24 cellular contexts compared by ENCODE assay signal in the genomic region with DNA sequence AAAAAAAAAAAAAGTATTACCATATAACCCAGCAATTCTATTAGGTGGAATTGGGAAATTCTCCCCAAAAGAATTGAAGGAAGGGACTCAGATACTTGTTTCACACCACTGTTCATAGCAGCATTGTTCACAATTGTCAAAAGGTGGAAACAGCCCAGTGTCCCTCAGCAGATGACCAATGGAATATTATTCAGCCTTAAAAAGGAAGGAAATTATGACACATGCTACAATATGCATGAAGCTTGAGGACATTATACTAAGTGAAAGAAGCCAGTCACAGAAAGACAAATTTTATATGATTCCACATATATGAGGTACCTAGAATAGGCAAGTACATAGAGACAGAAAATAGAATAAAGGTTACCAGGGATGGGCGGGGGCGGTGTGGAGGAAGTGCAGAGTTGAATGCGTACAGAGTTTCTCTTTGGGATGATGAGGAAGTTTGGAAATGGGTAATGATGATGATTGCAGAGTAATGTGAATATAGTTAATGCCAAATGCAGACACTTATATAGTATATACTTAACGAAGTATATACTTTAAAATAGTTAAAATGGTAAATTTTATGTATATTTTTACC. TPM values are rescaled to one million over a fixed set of nuclear protein-coding genes. Genes with fewer than 3 reads are reported as not detected.
DNase-seq lines count a peak whose midpoint lies in the region; ATAC-seq, FAIRE-seq and TF ChIP-seq lines count a peak whose summit lies in the region.
"Had no signal": no experiment of that assay in that cellular context is flagged by ENCODE, and none has a peak within 500 bp of the region (broad histone marks: within the 10 kb centered on the region; RNA-seq: fewer than 3 reads in every experiment).

No MANE protein-coding gene starts in this region.

- H3K4me1 Mint-ChIP-seq in T-helper 17 cell (peaks cover 45% of the 10 kb centered on the region), HFFc6 (ENCODE audit: low read depth) (peaks cover 63% of the 10 kb centered on the region)

- DNase-seq in cardiac muscle cell (ENCODE audit: low read depth in 1 of 2, low spot score in 1 of 2) (no peak), left cardiac atrium (no peak), T-helper 17 cell (no peak), K562 (ENCODE audit: extremely low read depth in 1 of 4, low spot score in 3 of 4) (no peak), neuronal stem cell (ENCODE audit: low spot score) (no peak), Karpas-422 (no peak), HFFc6 (no peak)
- DNase-seq: activated CD8-positive, alpha-beta memory T cell treated with anti-CD3 and anti-CD28 coated beads for 24 hours; activated effector memory CD4-positive, alpha-beta T cell treated with Interleukin-2 at 50 U/mL for 16 hours; Caco-2; DND-41; effector CD4-positive, alpha-beta T cell; kidney glomerular epithelial cell; mesendoderm; NCI-H1694; NCI-H2171 treated with DMSO at 0.1 percent for 48 hours; NCI-H526; stimulated activated CD4-positive, alpha-beta T cell treated with anti-CD3 and anti-CD28 coated beads, Interleukin-1b, Interleukin-23, amount 100 ng/mL, for 48 hours; stimulated activated naive CD4-positive, alpha-beta T cell; trophoblast cell had no signal

- H2BK120ac ChIP-seq in neuronal stem cell (ENCODE audit: low read depth, low read length): no peak overlapping the region

- H3K27me3 Mint-ChIP-seq in T-helper 17 cell: no peaks in the 10 kb centered on the region
- no peaks in the 10 kb centered on the region; the same call in 1 of the 2 replicates for H3K27me3 Mint-ChIP-seq in HFFc6 (ENCODE audit: insufficient read depth)

- peaks cover 86% of the 10 kb centered on the region for H3K79me2 ChIP-seq in K562 (ENCODE audit: control insufficient read depth, insufficient read depth, low read length)
- peaks cover 79% of the 10 kb centered on the region for H3K79me2 ChIP-seq in Karpas-422 (ENCODE audit: low read length)

- BruUV-seq in K562 (replicated peaks; lab: Mats Ljungman, UMichigan): no TSS peak

- WGBS in K562 (ENCODE audit: insufficient coverage, low coverage, missing lambda C conversion rate): 68% methylated on average over 4 of the region's 4 CpGs
- no CpG with 5 or more reads among the region's 4 CpGs for WGBS in neuronal stem cell (ENCODE audit: extremely low coverage in 2 of 2, insufficient read length in 2 of 2, insufficient replicate concordance in 1 of 2), 2 donors

- peaks cover 3% of the 10 kb centered on the region for H3K36me3 Mint-ChIP-seq in T-helper 17 cell (ENCODE audit: low read depth)
- H3K36me3 Mint-ChIP-seq in HFFc6 (ENCODE audit: low read depth): peaks cover 6% of the 10 kb centered on the region; the same call in 1 of the 2 replicates

- H2AFZ ChIP-seq in K562 (ENCODE audit: low read depth, low read length) (no peak overlapping the region), neuronal stem cell (ENCODE audit: low read length) (no peak overlapping the region), Karpas-422 (ENCODE audit: low read length) (no peak overlapping the region)
- H2AFZ ChIP-seq: GM23338 had no signal

- H4K91ac ChIP-seq in neuronal stem cell (ENCODE audit: low read depth, low read length, poor library complexity): no peak overlapping the region

- TF ChIP-seq POLR2A in K562 (conservative IDR thresholded peaks at IDR 0.05): no peak

- no peak for TF ChIP-seq CTCF in cardiac muscle cell (IDR thresholded peaks at IDR 0.05; ENCODE audit: low read depth, low read length)
- no peak for TF ChIP-seq CTCF in K562 (IDR thresholded peaks at IDR 0.05 in 2 of 3, conservative IDR thresholded peaks at IDR 0.05 in 1 of 3; ENCODE audit: insufficient read depth in 2 of 3, low read depth in 1 of 3, low read length in 3 of 3)
- TF ChIP-seq CTCF in HFFc6 (IDR thresholded peaks at IDR 0.05): no peak

- no peak overlapping the region for H3K18ac ChIP-seq in neuronal stem cell (ENCODE audit: low read length)

- no peak overlapping the region for H4K8ac ChIP-seq in neuronal stem cell (ENCODE audit: low read depth, low read length)

- CTCF ChIA-PET in K562 (lab: Yijun Ruan, JAX; ENCODE audit: low intra/inter-chr PET ratio): no interaction called here

- TF ChIP-seq RAD21 in K562 (CRISPR knock-in tag; conservative IDR thresholded peaks at IDR 0.05 in 1 of 2, IDR thresholded peaks at IDR 0.05 in 1 of 2): no peak

- H3K9ac ChIP-seq in K562 (ENCODE audit: insufficient read depth in 1 of 2, low read depth in 2 of 2, low read length in 2 of 2): no peak overlapping the region
- no peak overlapping the region for H3K9ac ChIP-seq in subcutaneous abdominal adipose tissue (ENCODE audit: low read length in 5 of 5)
- H3K9ac ChIP-seq in neuronal stem cell (ENCODE audit: low read depth, low read length, poor library complexity): no peak overlapping the region
- no peak overlapping the region for H3K9ac ChIP-seq in Karpas-422 (ENCODE audit: low read length)

- intact Hi-C loops in left cardiac atrium (cut with DNase I): no loop called here
- intact Hi-C loops in K562 (cut with micrococcal nuclease): loop anchor here (2.0 kb wide), 1 partner anchor 30 kb away; a partner anchor contains a TSS

- H3K27ac Mint-ChIP-seq in T-helper 17 cell: peak overlapping the region; percentile 94
- H3K27ac Mint-ChIP-seq in HFFc6: no peak overlapping the region
- H3K27ac Mint-ChIP-seq: GM23338 had no signal

- POLR2A ChIA-PET in K562 (lab: Yijun Ruan, JAX): interaction anchor here (0.6 kb wide), 1 partner anchor 558 kb away, joined by 3 read pairs; no protein-coding TSS in a partner anchor

- no peak overlapping the region for H3K4ac ChIP-seq in neuronal stem cell (ENCODE audit: low read length)

- in situ Hi-C loops in K562 (cut with MboI): no loop called here

- H3K36me3 ChIP-seq in cardiac muscle cell: no peaks in the 10 kb centered on the region
- peaks cover 5% of the 10 kb centered on the region; the same call in 1 of the 3 replicates for H3K36me3 ChIP-seq in K562 (ENCODE audit: control insufficient read depth, insufficient read depth, low read length)
- no peaks in the 10 kb centered on the region for H3K36me3 ChIP-seq in subcutaneous abdominal adipose tissue (ENCODE audit: control insufficient read depth in 5 of 5, insufficient read depth in 5 of 5, low read length in 5 of 5)
- H3K36me3 ChIP-seq in neuronal stem cell (replicated peaks in 1 of 2; ENCODE audit: control insufficient read depth in 2 of 2, insufficient read depth in 2 of 2, low read length in 2 of 2): no peaks in the 10 kb centered on the region
- H3K36me3 ChIP-seq in Karpas-422 (ENCODE audit: insufficient read depth, low read length): no peaks in the 10 kb centered on the region
- H3K36me3 ChIP-seq: esophagus muscularis mucosa, gastroesophageal sphincter had no signal

- no peaks in the 10 kb centered on the region for H3K9me1 ChIP-seq in K562 (ENCODE audit: control insufficient read depth, insufficient read depth, low read length)

- H3K4me2 ChIP-seq in K562 (ENCODE audit: insufficient read depth, low read length): no peak overlapping the region
- no peak overlapping the region for H3K4me2 ChIP-seq in neuronal stem cell (ENCODE audit: insufficient read depth, low read length, poor library complexity, severe bottlenecking)
- no peak overlapping the region for H3K4me2 ChIP-seq in Karpas-422 (ENCODE audit: low read depth, low read length, poor library complexity, severe bottlenecking)
- H3K4me2 ChIP-seq: GM23338 had no signal

- no peak for TF ChIP-seq EP300 in K562 (IDR thresholded peaks at IDR 0.05; ENCODE audit: low read length)

- H4K20me1 ChIP-seq in K562 (replicated peaks; ENCODE audit: control insufficient read depth, insufficient read depth, low read length) (no peaks in the 10 kb centered on the region), Karpas-422 (ENCODE audit: insufficient read depth, low read depth, low read length) (no peaks in the 10 kb centered on the region)

- no peak overlapping the region for H2BK12ac ChIP-seq in neuronal stem cell (ENCODE audit: low read length)

- H3K23ac ChIP-seq in neuronal stem cell (ENCODE audit: low read depth, low read length, poor library complexity): no peak overlapping the region

- no peak for FAIRE-seq in K562 (lab: Jason Lieb, UNC)

- no peak overlapping the region for H3K4me3 Mint-ChIP-seq in T-helper 17 cell
- no peak overlapping the region for H3K4me3 Mint-ChIP-seq in HFFc6
- H3K4me3 Mint-ChIP-seq: GM23338 had no signal

- H2AK5ac ChIP-seq in neuronal stem cell (ENCODE audit: low read depth, low read length): no peak overlapping the region

- no peak overlapping the region for H3K4me3 ChIP-seq in cardiac muscle cell
- no peak overlapping the region for H3K4me3 ChIP-seq in K562
- H3K4me3 ChIP-seq in subcutaneous abdominal adipose tissue (ENCODE audit: low read depth in 1 of 5, low read length in 5 of 5): no peak overlapping the region
- no peak overlapping the region for H3K4me3 ChIP-seq in neuronal stem cell (ENCODE audit: low read length in 2 of 2)
- no peak overlapping the region for H3K4me3 ChIP-seq in Karpas-422 (ENCODE audit: low read length)
- H3K4me3 ChIP-seq: esophagus muscularis mucosa, gastroesophageal sphincter, GM23338 had no signal

- no peaks in the 10 kb centered on the region for H3K9me3 Mint-ChIP-seq in HFFc6
- H3K9me3 Mint-ChIP-seq: GM23338 had no signal

- H3K14ac ChIP-seq in neuronal stem cell (ENCODE audit: low read length): no peak overlapping the region

- no peak overlapping the region for H2BK15ac ChIP-seq in neuronal stem cell (ENCODE audit: low read length)

- ATAC-seq in left cardiac atrium: no peak
- ATAC-seq in T-helper 17 cell: no peak
- ATAC-seq in K562: no peak
- ATAC-seq: gastroesophageal sphincter had no signal

- no peaks in the 10 kb centered on the region for H3K79me1 ChIP-seq in neuronal stem cell (ENCODE audit: low read depth, low read length)

- no peaks in the 10 kb centered on the region for H3K27me3 ChIP-seq in cardiac muscle cell
- H3K27me3 ChIP-seq in K562 (ENCODE audit: control insufficient read depth in 2 of 2, insufficient read depth in 2 of 2, low read length in 2 of 2): no peaks in the 10 kb centered on the region
- H3K27me3 ChIP-seq in subcutaneous abdominal adipose tissue (ENCODE audit: control insufficient read depth in 5 of 5, insufficient read depth in 4 of 5, low read length in 5 of 5): peaks cover 0 to 3% (median 0%) of the 10 kb centered on the region in 5 donors
- H3K27me3 ChIP-seq in neuronal stem cell (ENCODE audit: control insufficient read depth in 3 of 3, insufficient read depth in 3 of 3, low read depth in 1 of 3, low read length in 3 of 3): no peaks in the 10 kb centered on the region
- no peaks in the 10 kb centered on the region for H3K27me3 ChIP-seq in Karpas-422 (ENCODE audit: low read length)
- H3K27me3 ChIP-seq: esophagus muscularis mucosa, gastroesophageal sphincter had no signal

- H3K27ac ChIP-seq in cardiac muscle cell: peak overlapping the region; percentile 83
- no peak overlapping the region for H3K27ac ChIP-seq in K562 (ENCODE audit: extremely low read depth, low read depth, low read length)
- peak overlapping the region; percentile 75 for H3K27ac ChIP-seq in subcutaneous abdominal adipose tissue (ENCODE audit: low read depth, low read length)
- no peak overlapping the region for H3K27ac ChIP-seq in neuronal stem cell (replicated peaks; ENCODE audit: low read length)
- no peak overlapping the region for H3K27ac ChIP-seq in Karpas-422 (ENCODE audit: low read length)

- H2BK5ac ChIP-seq in neuronal stem cell (ENCODE audit: low read length): no peak overlapping the region

- H3K9me3 ChIP-seq in cardiac muscle cell (ENCODE audit: low read depth) (no peaks in the 10 kb centered on the region), T-helper 17 cell (ENCODE audit: control insufficient read depth, low read length, poor library complexity, severe bottlenecking) (no peaks in the 10 kb centered on the region), K562 (replicated peaks; ENCODE audit: control insufficient read depth, insufficient read depth, low read depth, low read length) (no peaks in the 10 kb centered on the region), subcutaneous abdominal adipose tissue (ENCODE audit: control insufficient read depth in 5 of 5, low read length in 5 of 5) (no peaks in the 10 kb centered on the region), neuronal stem cell (replicated peaks in 1 of 2; ENCODE audit: control insufficient read depth in 2 of 2, insufficient read depth in 1 of 2, low read depth in 1 of 2, low read length in 2 of 2) (no peaks in the 10 kb centered on the region), Karpas-422 (ENCODE audit: low read length) (no peaks in the 10 kb centered on the region)
- H3K9me3 ChIP-seq: Caco-2, esophagus muscularis mucosa, gastroesophageal sphincter had no signal

- no peaks in the 10 kb centered on the region for H3K9me2 ChIP-seq in Karpas-422 (replicated peaks; ENCODE audit: insufficient read depth, low read length)

- H3K4me1 ChIP-seq in cardiac muscle cell (ENCODE audit: low read depth) (peaks cover 27% of the 10 kb centered on the region), K562 (replicated peaks in 1 of 2; ENCODE audit: control insufficient read depth in 2 of 2, insufficient read depth in 2 of 2, low read length in 2 of 2) (peaks cover 11 to 71% of the 10 kb centered on the region in 2 experiments), subcutaneous abdominal adipose tissue (ENCODE audit: control insufficient read depth in 5 of 5, insufficient read depth in 5 of 5, low read length in 5 of 5) (peaks cover 0 to 34% (median 21%) of the 10 kb centered on the region in 5 donors), neuronal stem cell (ENCODE audit: control insufficient read depth in 2 of 2, insufficient read depth in 1 of 2, low read depth in 1 of 2, low read length in 2 of 2) (peaks cover 5 to 9% of the 10 kb centered on the region in 2 donors), Karpas-422 (ENCODE audit: low read length) (peaks cover 41% of the 10 kb centered on the region)
- H3K4me1 ChIP-seq: Caco-2 had no signal

RNA-seq across cellular contexts. Expression of a gene that starts 29.6 kb away (rescaled TPM):
- total RNA-seq in cardiac muscle cell (11.0 and 11.2 TPM in 2 replicates), left cardiac atrium (10 to 100 TPM; 15.8 to 22.1 TPM), T-helper 17 cell (10 to 100 TPM; 86.3 to 92.6 TPM), K562 (2014; rRNA removed) (49.4 and 52.5 TPM in 2 replicates), K562 (2014; rRNA removed; fragmentation: Illumina TruSeq; extraction: Trizol) (74.8 and 86.1 TPM in 2 replicates), K562 (2015; rRNA removed; fragmentation: Illumina TruSeq; extraction: Trizol) (67.4 and 77.8 TPM in 2 replicates), K562 (2021) (56.8 and 58.5 TPM in 2 replicates)
- polyA plus RNA-seq in cardiac muscle cell (12.5 and 13.6 TPM in 2 replicates), K562 (2011; rRNA removed) (38.4 and 50.9 TPM in 2 replicates), K562 (2014; fragmentation: Illumina TruSeq; extraction: Trizol) (47.5 and 55.3 TPM in 2 replicates), K562 (2014; fragmentation: Nextera tagmentation; extraction: Ambion mirVana) (10 to 100 TPM; 42.2 to 46.4 TPM), K562 (2014; rRNA removed) (41.8 and 42.5 TPM in 2 replicates)
- total RNA-seq in K562 (2011; cell fraction: chromatin; rRNA removed; ENCODE audit: low replicate concordance): 20.0 and 87.2 TPM in 2 replicates
- 9.2 and 16.3 TPM in 2 replicates for total RNA-seq in K562 (2011; cell fraction: nucleolus; rRNA removed)
- 24.5 and 31.0 TPM in 2 replicates for total RNA-seq in K562 (2011; cell fraction: nucleoplasm; rRNA removed)
- 8.6 and 17.2 TPM in 2 replicates for polyA plus RNA-seq in K562 (2011; cell fraction: cytosol; rRNA removed)
- 18.1 and 40.4 TPM in 2 replicates for polyA plus RNA-seq in K562 (2011; cell fraction: nucleus; rRNA removed)
- polyA plus RNA-seq in K562 (2012): 58.3 and 63.2 TPM in 2 replicates
- 101 and 110 TPM in 2 replicates for polyA minus RNA-seq in K562 (2011; rRNA and poly(A)+ RNA removed)
- polyA minus RNA-seq in K562 (2011; cell fraction: cytosol; rRNA and poly(A)+ RNA removed): 25.4 and 37.8 TPM in 2 replicates
- polyA minus RNA-seq in K562 (2011; cell fraction: nucleus; rRNA and poly(A)+ RNA removed): 16.6 and 34.4 TPM in 2 replicates
- polyA plus RNA-seq in neuronal stem cell (2013, experiment 1 of 2): 17.6 TPM
- polyA plus RNA-seq in neuronal stem cell (2013, experiment 2 of 2): 16.4 TPM
- 39.3 and 70.5 TPM in 2 replicates for total RNA-seq in Karpas-422 (2014; rRNA removed; shearing (Covaris generic); ENCODE audit: low replicate concordance)
- 10 to 100 TPM; 16.2 to 18.2 (median 17.7) TPM for total RNA-seq in HFFc6 (2021; fragmentation: NEBNext Ultra II Directional; extraction: Animal tissue kit (Norgen Biotek cat#: 25700))

Comparison
In these comparisons a context has a peak if more than half of its experiments do, and no peak if none do; other contexts are left out.
1. H3K27ac ChIP-seq: peak in cardiac muscle cell (single experiment) and subcutaneous abdominal adipose tissue (single experiment); none in K562 (single experiment), neuronal stem cell (single experiment) and Karpas-422 (single experiment).